In genomic region chr5:126676195-126676624, GRCh38 we compare ENCODE assay signal across 1 cellular context.
TF ChIP-seq lines count a peak whose summit lies in the region.

No MANE protein-coding gene starts in this region.

TF ChIP-seq in K562, 482 proteins besides CTCF, POLR2A, EP300 and RAD21 (continued from another document):
- TF ChIP-seq HMBOX1 (IDR thresholded peaks at IDR 0.05) (peak; percentile 81), KLF1 (tag; IDR thresholded peaks at IDR 0.05) (no peak), SREBF2 (CRISPR knock-in tag; IDR thresholded peaks at IDR 0.05) (no peak), ARID1B (IDR thresholded peaks at IDR 0.05) (0 out of 2 replicates have a peak, but pooled peaks have one; percentile 54), THRB (CRISPR knock-in tag; conservative IDR thresholded peaks at IDR 0.05) (0 out of 2 replicates have a peak, but pooled peaks have one; percentile 36), JUND (IDR thresholded peaks at IDR 0.05; ENCODE audit: borderline replicate concordance, low read depth, low read length) (peak; percentile 93), JUND (tag; IDR thresholded peaks at IDR 0.05; ENCODE audit: borderline replicate concordance, low read depth, low read length) (peak; percentile 89; the same call in 2 of the 3 replicates), ZSCAN32 (CRISPR knock-in tag; IDR thresholded peaks at IDR 0.05) (peak; percentile 83; the same call in 1 of the 2 replicates), CEBPB (tag; IDR thresholded peaks at IDR 0.05) (peak; percentile 100), SMAD4 (CRISPR knock-in tag; conservative IDR thresholded peaks at IDR 0.05) (0 out of 2 replicates have a peak, but pooled peaks have one; percentile 52), MYC (IDR thresholded peaks at IDR 0.05; ENCODE audit: low read depth, low read length) (peak; percentile 45; the same call in 1 of the 2 replicates), MYC (CRISPR knock-in tag; IDR thresholded peaks at IDR 0.05; ENCODE audit: borderline replicate concordance, low read depth) (no peak), ZNF592 (IDR thresholded peaks at IDR 0.05) (peak; percentile 79), POLR2G (IDR thresholded peaks at IDR 0.05; ENCODE audit: low read depth, low read length) (no peak), ZBTB17 (CRISPR knock-in tag; IDR thresholded peaks at IDR 0.05) (peak; percentile 36; the same call in 1 of the 2 replicates), JUNB (CRISPR knock-in tag; conservative IDR thresholded peaks at IDR 0.05) (peak; percentile 81), BRD9 (IDR thresholded peaks at IDR 0.05; ENCODE audit: low read depth, partially characterized antibody) (peak; percentile 81), GMEB1 (CRISPR knock-in tag; IDR thresholded peaks at IDR 0.05) (peak; percentile 37; the same call in 1 of the 2 replicates), GABPA (tag; conservative IDR thresholded peaks at IDR 0.05; ENCODE audit: low read depth) (no peak), CBX3 (IDR thresholded peaks at IDR 0.05; ENCODE audit: borderline replicate concordance in 1 of 2, low read length in 2 of 2) (0 out of 3 replicates have a peak, but pooled peaks of 1 of the 2 experiments have one; percentile 32), MGA (IDR thresholded peaks at IDR 0.05) (peak; percentile 66), HCFC1 (IDR thresholded peaks at IDR 0.05; ENCODE audit: low read depth, low read length) (0 out of 2 replicates have a peak, but pooled peaks have one; percentile 10), KDM1A (IDR thresholded peaks at IDR 0.05) (peak in 1 of 2 experiments; percentile 42; a peak in 1 of 4 replicates)
